Comparison of ENCODE assay signal across 8 cellular contexts in the genomic region with DNA sequence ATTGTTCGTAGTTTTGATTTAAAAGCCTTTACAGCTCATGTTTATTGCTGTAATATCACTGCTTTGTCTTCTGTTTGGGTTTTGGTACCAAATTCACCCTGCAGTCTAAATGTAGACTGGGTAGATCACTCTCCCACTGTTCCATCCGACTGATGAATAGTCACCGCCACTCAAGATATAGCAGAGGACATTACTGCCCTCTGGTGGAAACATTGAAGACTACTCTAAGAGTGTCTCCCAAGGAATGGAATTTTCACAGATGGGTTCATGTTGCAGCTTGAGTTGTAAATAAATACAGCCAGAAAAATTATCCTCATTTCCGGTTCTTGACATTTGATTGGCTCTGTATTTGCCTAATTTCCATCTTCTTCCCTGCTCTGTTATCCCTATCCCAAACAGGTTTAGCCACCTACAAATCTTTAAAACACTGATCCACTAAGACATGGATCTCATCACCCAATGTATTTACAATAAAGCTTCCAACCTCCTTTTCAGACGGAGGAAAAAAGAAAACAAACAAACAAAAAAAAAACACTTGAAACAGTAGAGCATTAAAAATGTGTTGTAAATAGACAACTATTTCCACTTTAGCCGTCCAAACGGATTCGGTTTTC.
DNase-seq lines count a peak whose midpoint lies in the region; ATAC-seq and TF ChIP-seq lines count a peak whose summit lies in the region.

No MANE protein-coding gene starts in this region.

- no peak overlapping the region for H3K27ac Mint-ChIP-seq in activated CD4-positive, alpha-beta T cell treated with anti-CD3 and anti-CD28 coated beads, Interleukin-2, amount 10 ng/mL, durations not matched to agents 7 days and 5 days

- no peaks in the 10 kb centered on the region for H3K36me3 ChIP-seq in suprapubic skin

- H3K4me1 Mint-ChIP-seq in activated CD4-positive, alpha-beta T cell treated with anti-CD3 and anti-CD28 coated beads, Interleukin-2, amount 10 ng/mL, durations not matched to agents 7 days and 5 days = no peaks in the 10 kb centered on the region

- no peak overlapping the region for H3K27ac ChIP-seq in suprapubic skin

- no peaks in the 10 kb centered on the region for H3K9me3 Mint-ChIP-seq in activated CD4-positive, alpha-beta T cell treated with anti-CD3 and anti-CD28 coated beads, Interleukin-2, amount 10 ng/mL, durations not matched to agents 7 days and 5 days

- CTCF ChIA-PET in activated CD4-positive, alpha-beta T cell treated with anti-CD3 and anti-CD28 coated beads, Interleukin-2, amount 10 ng/mL, durations not matched to agents 7 days and 5 days (lab: Charles Lee) = no interaction called here

- in situ Hi-C loops in T47D (cut with HindIII; ENCODE audit: low pct_unique_long_range_greater_than_20kb, low sequenced_read_pairs) = no loop called here

- H3K4me3 Mint-ChIP-seq in activated CD4-positive, alpha-beta T cell treated with anti-CD3 and anti-CD28 coated beads, Interleukin-2, amount 10 ng/mL, durations not matched to agents 7 days and 5 days = no peak overlapping the region

- peaks cover 4% of the 10 kb centered on the region for H3K4me1 ChIP-seq in suprapubic skin

- peak; percentile 63 to 72 for TF ChIP-seq CTCF in suprapubic skin (IDR thresholded peaks at IDR 0.05)

- WGBS in suprapubic skin = 24% methylated on average over 8 of the region's 8 CpGs

- peak; percentile 37 for DNase-seq in activated CD4-positive, alpha-beta T cell treated with anti-CD3 and anti-CD28 coated beads, Interleukin-2, amount 10 ng/mL, durations not matched to agents 7 days and 5 days
- no peak for DNase-seq in activated CD4-positive, alpha-beta T cell treated with anti-CD3 and anti-CD28 coated beads, Interleukin-2, amount 50 U/mL, for 4 hours
- DNase-seq in NCI-H82 (lab: John Stamatoyannopoulos, UW) (peak; percentile 94), T47D (ENCODE audit: low read depth in 1 of 2, low spot score in 1 of 2) (peak; percentile 60 to 86), islet precursor cell (peak; percentile 60), suprapubic skin (ENCODE audit: low spot score in 2 of 2) (no peak)

- H3K27me3 Mint-ChIP-seq in activated CD4-positive, alpha-beta T cell treated with anti-CD3 and anti-CD28 coated beads, Interleukin-2, amount 10 ng/mL, durations not matched to agents 7 days and 5 days = no peaks in the 10 kb centered on the region

- no peaks in the 10 kb centered on the region for H3K27me3 ChIP-seq in suprapubic skin

- no peak overlapping the region for H3K4me3 ChIP-seq in suprapubic skin

- TF ChIP-seq POLR2A in suprapubic skin (IDR thresholded peaks at IDR 0.05) = no peak

- no peaks in the 10 kb centered on the region for H3K9me3 ChIP-seq in suprapubic skin

- no peaks in the 10 kb centered on the region for H3K36me3 Mint-ChIP-seq in activated CD4-positive, alpha-beta T cell treated with anti-CD3 and anti-CD28 coated beads, Interleukin-2, amount 10 ng/mL, durations not matched to agents 7 days and 5 days (ENCODE audit: low read depth)

- ATAC-seq in GM21526 (IDR thresholded peaks at IDR 0.05; ENCODE audit: low FRiP score, unreplicated experiment) (peak; percentile 95), HG03565 (IDR thresholded peaks at IDR 0.05; ENCODE audit: unreplicated experiment) (peak; percentile 96)

- no peak for TF ChIP-seq EP300 in suprapubic skin (IDR thresholded peaks at IDR 0.05)

- POLR2A ChIA-PET in activated CD4-positive, alpha-beta T cell treated with anti-CD3 and anti-CD28 coated beads, Interleukin-2, amount 10 ng/mL, durations not matched to agents 7 days and 5 days (lab: Charles Lee) = no interaction called here

Comparison
In these comparisons a context has a peak if more than half of its experiments do, and no peak if none do; other contexts are left out.
1. DNase-seq: peak in activated CD4-positive, alpha-beta T cell treated with anti-CD3 and anti-CD28 coated beads, Interleukin-2, amount 10 ng/mL, durations not matched to agents 7 days and 5 days (single experiment), NCI-H82 (single experiment), T47D (2 of 2) and islet precursor cell (single experiment); none in activated CD4-positive, alpha-beta T cell treated with anti-CD3 and anti-CD28 coated beads, Interleukin-2, amount 50 U/mL, for 4 hours (0 of 2) and suprapubic skin (0 of 2).